In the genomic region with DNA sequence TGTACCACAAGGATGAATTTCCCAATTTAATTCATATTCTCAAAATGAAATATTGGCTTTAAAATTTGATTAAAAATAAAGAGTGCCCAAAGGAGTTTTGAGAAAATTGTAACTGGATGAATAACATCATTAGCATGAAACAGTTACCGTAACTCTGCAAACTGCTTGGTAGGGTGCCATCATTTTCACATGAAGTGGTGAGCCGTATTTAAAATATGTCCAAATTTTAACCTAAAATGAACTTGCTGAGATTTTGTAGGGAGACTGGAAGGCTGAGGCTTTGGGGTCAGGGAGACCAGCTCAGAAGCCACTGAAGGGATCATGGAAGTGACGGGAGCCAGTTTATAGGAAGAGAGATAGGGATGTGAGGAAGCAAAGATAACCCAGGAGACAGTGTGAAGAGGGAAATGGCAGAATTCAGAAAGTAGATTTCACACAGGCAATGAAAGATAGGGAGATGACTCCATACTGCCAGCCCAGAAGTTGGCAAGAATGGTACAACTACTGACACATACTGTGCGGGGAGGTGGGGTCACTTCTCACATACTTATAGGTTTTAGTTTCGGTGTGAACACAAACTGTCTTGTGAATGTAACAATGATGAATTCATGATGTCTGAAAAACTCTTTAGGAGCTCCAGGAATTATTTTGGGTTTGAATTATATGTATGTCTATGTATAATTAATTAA, we compare ENCODE assay signal across 1 cellular context.
TF ChIP-seq lines count a peak whose summit lies in the region.

No MANE protein-coding gene starts in this region.

TF ChIP-seq in SK-N-SH treated with all-trans-retinoic acid at 6 μM for 48 hours, 23 proteins besides CTCF, POLR2A, EP300 and RAD21 (continued from another document):
- TF ChIP-seq, protein P1, sequence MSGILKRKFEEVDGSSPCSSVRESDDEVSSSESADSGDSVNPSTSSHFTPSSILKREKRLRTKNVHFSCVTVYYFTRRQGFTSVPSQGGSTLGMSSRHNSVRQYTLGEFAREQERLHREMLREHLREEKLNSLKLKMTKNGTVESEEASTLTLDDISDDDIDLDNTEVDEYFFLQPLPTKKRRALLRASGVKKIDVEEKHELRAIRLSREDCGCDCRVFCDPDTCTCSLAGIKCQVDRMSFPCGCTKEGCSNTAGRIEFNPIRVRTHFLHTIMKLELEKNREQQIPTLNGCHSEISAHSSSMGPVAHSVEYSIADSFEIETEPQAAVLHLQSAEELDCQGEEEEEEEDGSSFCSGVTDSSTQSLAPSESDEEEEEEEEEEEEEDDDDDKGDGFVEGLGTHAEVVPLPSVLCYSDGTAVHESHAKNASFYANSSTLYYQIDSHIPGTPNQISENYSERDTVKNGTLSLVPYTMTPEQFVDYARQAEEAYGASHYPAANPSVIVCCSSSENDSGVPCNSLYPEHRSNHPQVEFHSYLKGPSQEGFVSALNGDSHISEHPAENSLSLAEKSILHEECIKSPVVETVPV (CRISPR knock-in tag; IDR thresholded peaks at IDR 0.05) = no peak
- TF ChIP-seq SNAI2 (CRISPR knock-in tag; IDR thresholded peaks at IDR 0.05) (no peak), OSR1 (CRISPR knock-in tag; IDR thresholded peaks at IDR 0.05) (no peak), ZNF8 (CRISPR knock-in tag; IDR thresholded peaks at IDR 0.05) (no peak), ZFP30 (CRISPR knock-in tag; IDR thresholded peaks at IDR 0.05) (no peak), ZFP3 (CRISPR knock-in tag; IDR thresholded peaks at IDR 0.05) (no peak), ZC3H10 (CRISPR knock-in tag; IDR thresholded peaks at IDR 0.05) (no peak), ARNTL (CRISPR knock-in tag; IDR thresholded peaks at IDR 0.05; ENCODE audit: borderline replicate concordance, low read depth) (no peak), ESRRG (CRISPR knock-in tag; IDR thresholded peaks at IDR 0.05) (no peak), RARB (CRISPR knock-in tag; IDR thresholded peaks at IDR 0.05) (no peak), GLIS3 (CRISPR knock-in tag; IDR thresholded peaks at IDR 0.05) (no peak), BACH2 (CRISPR knock-in tag; IDR thresholded peaks at IDR 0.05; ENCODE audit: borderline replicate concordance) (no peak)
- TF ChIP-seq, protein P2, sequence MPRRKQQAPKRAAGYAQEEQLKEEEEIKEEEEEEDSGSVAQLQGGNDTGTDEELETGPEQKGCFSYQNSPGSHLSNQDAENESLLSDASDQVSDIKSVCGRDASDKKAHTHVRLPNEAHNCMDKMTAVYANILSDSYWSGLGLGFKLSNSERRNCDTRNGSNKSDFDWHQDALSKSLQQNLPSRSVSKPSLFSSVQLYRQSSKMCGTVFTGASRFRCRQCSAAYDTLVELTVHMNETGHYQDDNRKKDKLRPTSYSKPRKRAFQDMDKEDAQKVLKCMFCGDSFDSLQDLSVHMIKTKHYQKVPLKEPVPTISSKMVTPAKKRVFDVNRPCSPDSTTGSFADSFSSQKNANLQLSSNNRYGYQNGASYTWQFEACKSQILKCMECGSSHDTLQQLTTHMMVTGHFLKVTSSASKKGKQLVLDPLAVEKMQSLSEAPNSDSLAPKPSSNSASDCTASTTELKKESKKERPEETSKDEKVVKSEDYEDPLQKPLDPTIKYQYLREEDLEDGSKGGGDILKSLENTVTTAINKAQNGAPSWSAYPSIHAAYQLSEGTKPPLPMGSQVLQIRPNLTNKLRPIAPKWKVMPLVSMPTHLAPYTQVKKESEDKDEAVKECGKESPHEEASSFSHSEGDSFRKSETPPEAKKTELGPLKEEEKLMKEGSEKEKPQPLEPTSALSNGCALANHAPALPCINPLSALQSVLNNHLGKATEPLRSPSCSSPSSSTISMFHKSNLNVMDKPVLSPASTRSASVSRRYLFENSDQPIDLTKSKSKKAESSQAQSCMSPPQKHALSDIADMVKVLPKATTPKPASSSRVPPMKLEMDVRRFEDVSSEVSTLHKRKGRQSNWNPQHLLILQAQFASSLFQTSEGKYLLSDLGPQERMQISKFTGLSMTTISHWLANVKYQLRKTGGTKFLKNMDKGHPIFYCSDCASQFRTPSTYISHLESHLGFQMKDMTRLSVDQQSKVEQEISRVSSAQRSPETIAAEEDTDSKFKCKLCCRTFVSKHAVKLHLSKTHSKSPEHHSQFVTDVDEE (CRISPR knock-in tag; IDR thresholded peaks at IDR 0.05) = no peak
- TF ChIP-seq, protein P3, sequence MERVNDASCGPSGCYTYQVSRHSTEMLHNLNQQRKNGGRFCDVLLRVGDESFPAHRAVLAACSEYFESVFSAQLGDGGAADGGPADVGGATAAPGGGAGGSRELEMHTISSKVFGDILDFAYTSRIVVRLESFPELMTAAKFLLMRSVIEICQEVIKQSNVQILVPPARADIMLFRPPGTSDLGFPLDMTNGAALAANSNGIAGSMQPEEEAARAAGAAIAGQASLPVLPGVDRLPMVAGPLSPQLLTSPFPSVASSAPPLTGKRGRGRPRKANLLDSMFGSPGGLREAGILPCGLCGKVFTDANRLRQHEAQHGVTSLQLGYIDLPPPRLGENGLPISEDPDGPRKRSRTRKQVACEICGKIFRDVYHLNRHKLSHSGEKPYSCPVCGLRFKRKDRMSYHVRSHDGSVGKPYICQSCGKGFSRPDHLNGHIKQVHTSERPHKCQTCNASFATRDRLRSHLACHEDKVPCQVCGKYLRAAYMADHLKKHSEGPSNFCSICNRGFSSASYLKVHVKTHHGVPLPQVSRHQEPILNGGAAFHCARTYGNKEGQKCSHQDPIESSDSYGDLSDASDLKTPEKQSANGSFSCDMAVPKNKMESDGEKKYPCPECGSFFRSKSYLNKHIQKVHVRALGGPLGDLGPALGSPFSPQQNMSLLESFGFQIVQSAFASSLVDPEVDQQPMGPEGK (CRISPR knock-in tag; IDR thresholded peaks at IDR 0.05; ENCODE audit: borderline replicate concordance) = no peak
- TF ChIP-seq, protein P4, sequence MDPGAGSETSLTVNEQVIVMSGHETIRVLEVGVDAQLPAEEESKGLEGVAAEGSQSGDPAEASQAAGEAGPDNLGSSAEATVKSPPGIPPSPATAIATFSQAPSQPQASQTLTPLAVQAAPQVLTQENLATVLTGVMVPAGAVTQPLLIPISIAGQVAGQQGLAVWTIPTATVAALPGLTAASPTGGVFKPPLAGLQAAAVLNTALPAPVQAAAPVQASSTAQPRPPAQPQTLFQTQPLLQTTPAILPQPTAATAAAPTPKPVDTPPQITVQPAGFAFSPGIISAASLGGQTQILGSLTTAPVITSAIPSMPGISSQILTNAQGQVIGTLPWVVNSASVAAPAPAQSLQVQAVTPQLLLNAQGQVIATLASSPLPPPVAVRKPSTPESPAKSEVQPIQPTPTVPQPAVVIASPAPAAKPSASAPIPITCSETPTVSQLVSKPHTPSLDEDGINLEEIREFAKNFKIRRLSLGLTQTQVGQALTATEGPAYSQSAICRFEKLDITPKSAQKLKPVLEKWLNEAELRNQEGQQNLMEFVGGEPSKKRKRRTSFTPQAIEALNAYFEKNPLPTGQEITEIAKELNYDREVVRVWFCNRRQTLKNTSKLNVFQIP (CRISPR knock-in tag; IDR thresholded peaks at IDR 0.05; ENCODE audit: borderline replicate concordance, low read depth) = no peak
